ENCODE assay signal across 26 cellular contexts in genomic region chr4:108397850-108398249, GRCh38.
"Had no signal": no experiment of that assay in that cellular context is flagged by ENCODE, and none has a peak within 500 bp of the region (broad histone marks: within the 10 kb centered on the region; RNA-seq: fewer than 3 reads in every experiment).

No MANE protein-coding gene starts in this region.

- H3K27ac ChIP-seq: ovary, prostate gland, sigmoid colon, thoracic aorta had no signal

- H3K27ac Mint-ChIP-seq: activated naive CD4-positive, alpha-beta T cell treated with anti-CD3 and anti-CD28 coated beads for 36 hours; activated T-helper 1 cell treated with anti-CD3 and anti-CD28 coated beads, Interleukin-12 subunit alpha, Interleukin-12 subunit beta, Interleukin-2, Interleukin-4 antibody, amounts not matched to agents 30 ng/mL and 10 ng/mL and 1 ng/mL, durations not matched to agents 14 hours and 24 hours and 36 hours; dendritic cell treated with granulocyte-macrophage colony-stimulating factor and Interleukin-4, amounts not matched to agents 40 ng/mL and 50 ng/mL, for 4 days; endodermal cell; naive B cell; T-helper 17 cell had no signal

- H3K4me1 ChIP-seq: prostate gland, sigmoid colon had no signal

- ATAC-seq: left cardiac atrium, left ventricle myocardium superior, T-helper 17 cell had no signal

- H3K9me3 Mint-ChIP-seq: activated naive CD4-positive, alpha-beta T cell treated with anti-CD3 and anti-CD28 coated beads for 36 hours; activated T-helper 1 cell treated with anti-CD3 and anti-CD28 coated beads, Interleukin-12 subunit alpha, Interleukin-12 subunit beta, Interleukin-2, Interleukin-4 antibody, amounts not matched to agents 30 ng/mL and 10 ng/mL and 1 ng/mL, durations not matched to agents 14 hours and 24 hours and 36 hours; central memory CD8-positive, alpha-beta T cell; dendritic cell treated with granulocyte-macrophage colony-stimulating factor and Interleukin-4, amounts not matched to agents 40 ng/mL and 50 ng/mL, for 4 days; endodermal cell; naive B cell had no signal

- H3K4me1 Mint-ChIP-seq: central memory CD8-positive, alpha-beta T cell; endodermal cell; naive B cell had no signal

- DNase-seq: activated CD4-positive, CD25-positive, alpha-beta regulatory T cell treated with anti-CD3 and anti-CD28 coated beads, Interleukin-2, amount 50 U/mL, for 72 hours; activated CD8-positive, alpha-beta memory T cell treated with anti-CD3 and anti-CD28 coated beads, Interleukin-2, amount 50 U/mL, for 4 hours; activated effector memory CD4-positive, alpha-beta T cell treated with anti-CD3 and anti-CD28 coated beads, Interleukin-2, amount 50 U/mL, for 16 hours; activated naive CD4-positive, alpha-beta T cell treated with anti-CD3 and anti-CD28 coated beads for 36 hours; activated T-cell treated with anti-CD3 and anti-CD28 coated beads, Interleukin-2, amount 50 U/mL, for 1 hour; amniotic stem cell; endodermal cell; foreskin fibroblast; head of caudate nucleus; hippocampal formation; left cardiac atrium; left ventricle myocardium superior; naive B cell; ovary; sigmoid colon; small intestine; stimulated activated CD4-positive, alpha-beta T cell treated with anti-CD3 and anti-CD28 coated beads, Interleukin-15, amount 100 ng/mL, for 24 hours; stimulated activated CD4-positive, alpha-beta T cell treated with anti-CD3 and anti-CD28 coated beads, Interleukin-2, amount 100 ng/mL, for 24 hours; stimulated activated naive CD4-positive, alpha-beta T cell treated with Interleukin-2 at 50 U/mL for 16 hours; SW 1271; T-helper 17 cell had no signal

- H3K4me3 ChIP-seq: ovary, prostate gland, sigmoid colon, thoracic aorta had no signal

- H3K36me3 Mint-ChIP-seq: naive B cell had no signal

- H3K27me3 Mint-ChIP-seq: central memory CD8-positive, alpha-beta T cell; dendritic cell treated with granulocyte-macrophage colony-stimulating factor and Interleukin-4, amounts not matched to agents 40 ng/mL and 50 ng/mL, for 4 days; naive B cell; T-helper 17 cell had no signal

- H3K27me3 ChIP-seq: ovary, sigmoid colon had no signal

- H3K4me3 Mint-ChIP-seq: activated naive CD4-positive, alpha-beta T cell treated with anti-CD3 and anti-CD28 coated beads for 36 hours; activated T-helper 1 cell treated with anti-CD3 and anti-CD28 coated beads, Interleukin-12 subunit alpha, Interleukin-12 subunit beta, Interleukin-2, Interleukin-4 antibody, amounts not matched to agents 30 ng/mL and 10 ng/mL and 1 ng/mL, durations not matched to agents 14 hours and 24 hours and 36 hours; central memory CD8-positive, alpha-beta T cell; dendritic cell treated with granulocyte-macrophage colony-stimulating factor and Interleukin-4, amounts not matched to agents 40 ng/mL and 50 ng/mL, for 4 days; endodermal cell; naive B cell; T-helper 17 cell had no signal

- H3K36me3 ChIP-seq: ovary, prostate gland, sigmoid colon, thoracic aorta had no signal
